In genomic region chr19:40511487-40511886, GRCh38 we compare ENCODE assay signal across 8 cellular contexts. TPM values are rescaled to one million over a fixed set of nuclear protein-coding genes. Genes with fewer than 3 reads are reported as not detected.
"Had no signal": no experiment of that assay in that cellular context is flagged by ENCODE, and none has a peak within 500 bp of the region (broad histone marks: within the 10 kb centered on the region; RNA-seq: fewer than 3 reads in every experiment).

No MANE protein-coding gene starts in this region.

- H3K4me1 ChIP-seq: HAP-1 had no signal

- ATAC-seq: HepG2 had no signal

- H3K36me3 ChIP-seq: HAP-1 had no signal

- H3K27ac ChIP-seq: HL-60 had no signal

- DNase-seq: GOT3, H7, KG1 had no signal

- FAIRE-seq: HepG2 had no signal

- H3K4me3 ChIP-seq: HAP-1 had no signal

- H3K9me3 ChIP-seq: HAP-1 had no signal

RNA-seq across cellular contexts. Expression of gene SPTBN4, which starts 44.7 kb away (rescaled TPM):
- total RNA-seq: HT1080 had no signal
- polyA plus RNA-seq: IgD-negative memory B cell had no signal
